ENCODE assay signal across 10 cellular contexts in the genomic region with DNA sequence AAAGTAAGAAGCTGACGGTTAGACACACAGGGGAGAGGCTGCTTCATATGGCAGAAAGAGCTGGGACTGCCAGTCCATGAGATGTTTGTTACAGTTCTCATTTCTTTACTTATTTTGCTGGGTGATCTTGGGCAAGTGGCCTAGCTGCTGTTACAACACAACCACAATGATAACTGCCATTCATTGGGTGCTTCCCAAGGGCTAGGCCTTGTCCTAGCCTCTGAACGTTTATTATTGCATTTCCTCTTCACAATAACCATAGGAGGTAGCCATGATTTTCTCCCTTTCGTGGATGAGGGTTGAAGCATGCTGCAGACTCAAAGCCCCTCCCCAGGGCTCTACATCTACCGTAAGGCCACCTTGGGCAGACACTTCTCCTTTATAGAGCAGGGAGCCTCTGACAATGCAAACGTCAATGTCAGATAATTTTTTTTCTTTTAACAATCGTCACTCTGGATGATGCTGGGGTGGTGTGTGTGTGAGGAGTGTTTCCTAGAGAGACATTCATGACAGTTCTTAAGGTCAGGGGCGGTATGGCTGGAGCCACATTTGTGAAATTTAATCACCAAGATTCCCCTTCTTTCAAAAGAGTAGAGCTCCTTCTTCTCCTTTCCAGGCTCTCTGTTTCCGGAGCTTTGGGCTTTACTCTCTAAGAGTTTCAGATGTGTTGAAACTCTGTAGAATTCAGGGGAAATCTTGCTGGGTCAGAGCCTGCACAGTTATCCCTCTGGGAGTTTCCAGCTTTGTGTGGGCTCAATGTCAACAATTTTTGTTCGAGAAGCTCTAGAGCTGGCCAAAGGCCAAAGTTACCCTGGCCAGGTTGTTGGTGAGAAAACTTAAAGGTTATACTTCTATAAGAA.
DNase-seq lines count a peak whose midpoint lies in the region; ATAC-seq and TF ChIP-seq lines count a peak whose summit lies in the region.
"Had no signal": no experiment of that assay in that cellular context is flagged by ENCODE, and none has a peak within 500 bp of the region (broad histone marks: within the 10 kb centered on the region; RNA-seq: fewer than 3 reads in every experiment).

No MANE protein-coding gene starts in this region.

- peak; percentile 18 for ATAC-seq in GM18511 (IDR thresholded peaks at IDR 0.05; ENCODE audit: unreplicated experiment)
- ATAC-seq in HG03097 (IDR thresholded peaks at IDR 0.05; ENCODE audit: low FRiP score, unreplicated experiment): peak; percentile 8
- peak; percentile 78 for ATAC-seq in omental fat pad (ENCODE audit: low FRiP score)

- no peak for TF ChIP-seq CTCF in omental fat pad (IDR thresholded peaks at IDR 0.05)
- TF ChIP-seq CTCF in osteoblast (IDR thresholded peaks at IDR 0.05; ENCODE audit: extremely low read depth, low read depth, low read length): no peak

- H3K4me2 ChIP-seq in osteoblast (ENCODE audit: insufficient read depth, low read length): no peak overlapping the region

- no peak for TF ChIP-seq POLR2A in erythroblast (IDR thresholded peaks at IDR 0.05; ENCODE audit: low read length)

- H3K79me2 ChIP-seq in osteoblast (ENCODE audit: insufficient read depth, low read length): no peaks in the 10 kb centered on the region

- H2AFZ ChIP-seq in osteoblast (ENCODE audit: low read length): no peak overlapping the region

- no peaks in the 10 kb centered on the region for H3K36me3 ChIP-seq in osteoblast (ENCODE audit: insufficient read depth, low read length)

- H3K27me3 ChIP-seq in osteoblast (ENCODE audit: insufficient read depth, low read length): no peaks in the 10 kb centered on the region
- H3K27me3 ChIP-seq: dorsolateral prefrontal cortex had no signal

- no peaks in the 10 kb centered on the region for H4K20me1 ChIP-seq in osteoblast (ENCODE audit: insufficient read depth, low read length)

- H3K4me1 ChIP-seq in osteoblast (ENCODE audit: insufficient read depth, low read length): peaks cover 14% of the 10 kb centered on the region

- H3K27ac ChIP-seq in caudate nucleus (ENCODE audit: low read depth, low read length) (peak overlapping the region; percentile 52), osteoblast (ENCODE audit: low read depth, low read length) (no peak overlapping the region)

- no peaks in the 10 kb centered on the region for H3K9me3 ChIP-seq in osteoblast (ENCODE audit: low read depth, low read length)

- DNase-seq in caudate nucleus (lab: John Stamatoyannopoulos, UW) (no peak), omental fat pad (ENCODE audit: low spot score) (no peak), erythroblast (lab: John Stamatoyannopoulos, UW) (no peak), HK-2 (ENCODE audit: unreplicated experiment) (no peak), osteoblast (ENCODE audit: insufficient read length, low spot score, missing footprints) (no peak), H4 (ENCODE audit: low spot score) (no peak)
- DNase-seq: activated T-cell treated with anti-CD3 and anti-CD28 coated beads, Interleukin-2, amount 50 U/mL, for 24 hours; dorsolateral prefrontal cortex had no signal

- H3K4me3 ChIP-seq in osteoblast (ENCODE audit: insufficient read depth, low read length): no peak overlapping the region
- H3K4me3 ChIP-seq: dorsolateral prefrontal cortex had no signal

Comparison
In these comparisons a context has a peak if more than half of its experiments do, and no peak if none do; other contexts are left out.
1. ATAC-seq: peak in every context shown above with its lines; median percentile 78 in omental fat pad; 18 in GM18511; 8 in HG03097.